ENCODE assay signal across 16 cellular contexts in the genomic region with DNA sequence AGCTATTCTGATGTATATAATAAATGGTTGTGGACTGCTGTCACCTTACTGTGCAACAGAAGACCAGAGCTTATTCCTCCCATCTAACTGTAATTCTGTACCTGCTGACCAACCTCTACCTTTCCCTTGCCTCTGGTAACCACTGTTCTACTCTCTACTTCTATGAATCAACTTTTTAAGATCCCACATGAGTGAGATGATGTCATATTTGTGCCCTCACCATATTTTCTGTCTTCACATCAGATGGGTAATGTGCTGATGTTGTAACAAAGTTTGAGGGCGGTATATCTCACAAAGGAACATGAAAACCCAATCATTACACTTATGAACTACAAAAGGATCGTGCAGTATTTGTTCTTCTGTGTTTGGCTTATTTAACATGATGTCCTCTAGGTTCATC. TPM values are rescaled to one million over a fixed set of nuclear protein-coding genes. Genes with fewer than 3 reads are reported as not detected.
DNase-seq lines count a peak whose midpoint lies in the region; ATAC-seq, FAIRE-seq and TF ChIP-seq lines count a peak whose summit lies in the region.
"Had no signal": no experiment of that assay in that cellular context is flagged by ENCODE, and none has a peak within 500 bp of the region (broad histone marks: within the 10 kb centered on the region; RNA-seq: fewer than 3 reads in every experiment).

No MANE protein-coding gene starts in this region.

- TF ChIP-seq CTCF in CD4-positive, alpha-beta T cell (IDR thresholded peaks at IDR 0.05) = no peak
- no peak for TF ChIP-seq CTCF in spleen (IDR thresholded peaks at IDR 0.05 in 8 of 11, conservative IDR thresholded peaks at IDR 0.05 in 3 of 11)

- peaks cover 4 to 39% (median 24%) of the 10 kb centered on the region in 3 experiments for H3K36me3 ChIP-seq in naive thymus-derived CD4-positive, alpha-beta T cell (ENCODE audit: control insufficient read depth in 2 of 3, insufficient read depth in 3 of 3, low read length in 3 of 3)
- peaks cover 0 to 68% (median 42%) of the 10 kb centered on the region in 6 donors for H3K36me3 ChIP-seq in spleen

- peaks cover 3 to 10% of the 10 kb centered on the region in 2 donors for H3K9me3 Mint-ChIP-seq in activated naive CD4-positive, alpha-beta T cell treated with anti-CD3 and anti-CD28 coated beads, Interleukin-2, amount 50 U/mL, for 72 hours
- peaks cover 8% of the 10 kb centered on the region for H3K9me3 Mint-ChIP-seq in activated naive CD4-positive, alpha-beta T cell treated with anti-CD3 and anti-CD28 coated beads for 36 hours
- peaks cover 2% of the 10 kb centered on the region for H3K9me3 Mint-ChIP-seq in CD4-positive, alpha-beta T cell
- peaks cover 0 to 12% (median 0%) of the 10 kb centered on the region in 11 donors for H3K9me3 Mint-ChIP-seq in naive thymus-derived CD4-positive, alpha-beta T cell

- peak; percentile 77 for FAIRE-seq in H54 (lab: Jason Lieb, UNC)
- FAIRE-seq: A204.1, GM18507, HTR-8/SVneo had no signal

- H3K4me3 ChIP-seq in naive thymus-derived CD4-positive, alpha-beta T cell (ENCODE audit: low read length) = no peak overlapping the region
- H3K4me3 ChIP-seq in spleen = no peak overlapping the region
- H3K4me3 ChIP-seq: GM23338 had no signal

- no peak overlapping the region for H3K27ac ChIP-seq in CD4-positive, alpha-beta T cell (ENCODE audit: low read depth, low read length)
- H3K27ac ChIP-seq in naive thymus-derived CD4-positive, alpha-beta T cell (ENCODE audit: low read depth, low read length) = no peak overlapping the region
- no peak overlapping the region for H3K27ac ChIP-seq in spleen
- H3K27ac ChIP-seq: C4-2B had no signal

- peak overlapping the region in 1 of 2 donors; percentile 1 for H3K27ac Mint-ChIP-seq in activated naive CD4-positive, alpha-beta T cell treated with anti-CD3 and anti-CD28 coated beads, Interleukin-2, amount 50 U/mL, for 72 hours
- H3K27ac Mint-ChIP-seq in activated naive CD4-positive, alpha-beta T cell treated with anti-CD3 and anti-CD28 coated beads for 36 hours = no peak overlapping the region
- peak overlapping the region; percentile 60 for H3K27ac Mint-ChIP-seq in CD4-positive, alpha-beta T cell
- H3K27ac Mint-ChIP-seq in naive thymus-derived CD4-positive, alpha-beta T cell = peak overlapping the region in 4 of 9 donors; percentile 31 to 83 (median 70)
- H3K27ac Mint-ChIP-seq: GM23338, H9 had no signal

- 93 to 97% (median 96%) methylated on average over 2 of the region's 2 CpGs for WGBS in spleen, 5 donors

- no peaks in the 10 kb centered on the region for H3K4me1 ChIP-seq in naive thymus-derived CD4-positive, alpha-beta T cell (ENCODE audit: control insufficient read depth in 2 of 2, insufficient read depth in 2 of 2, low read length in 2 of 2)
- H3K4me1 ChIP-seq in spleen = peaks cover 0 to 12% (median 0%) of the 10 kb centered on the region in 6 donors
- H3K4me1 ChIP-seq: BE2C had no signal

- no peak overlapping the region for H3K4me3 Mint-ChIP-seq in activated naive CD4-positive, alpha-beta T cell treated with anti-CD3 and anti-CD28 coated beads for 36 hours
- no peak overlapping the region for H3K4me3 Mint-ChIP-seq in CD4-positive, alpha-beta T cell
- no peak overlapping the region for H3K4me3 Mint-ChIP-seq in naive thymus-derived CD4-positive, alpha-beta T cell
- H3K4me3 Mint-ChIP-seq: GM23338, H9 had no signal

- POLR2A ChIA-PET in CD4-positive, alpha-beta T cell (lab: Charles Lee) = interaction anchor here (2.5 to 7.6 kb wide), 2 partner anchors 13 to 25 kb away, joined by 10 to 90 read pairs; no protein-coding TSS in a partner anchor
- POLR2A ChIA-PET in naive thymus-derived CD4-positive, alpha-beta T cell (lab: Charles Lee) = interaction anchor here (0.8 to 8.5 kb wide), 4 partner anchors 10 to 24 kb away, joined by 3 to 80 read pairs (median 38); no protein-coding TSS in a partner anchor

- DNase-seq in activated naive CD4-positive, alpha-beta T cell treated with anti-CD3 and anti-CD28 coated beads, Interleukin-2, amount 50 U/mL, for 72 hours (ENCODE audit: low spot score in 2 of 2) = no peak
- no peak for DNase-seq in activated naive CD4-positive, alpha-beta T cell treated with anti-CD3 and anti-CD28 coated beads for 36 hours
- DNase-seq in CD4-positive, alpha-beta T cell = no peak
- no peak for DNase-seq in H54 (ENCODE audit: insufficient read length, low spot score)
- no peak for DNase-seq in naive thymus-derived CD4-positive, alpha-beta T cell
- no peak for DNase-seq in spleen
- no peak for DNase-seq in left lobe of liver (ENCODE audit: low spot score)
- DNase-seq: BE2C, Calu3, DMS 273 treated with DMSO at 0.1 percent for 48 hours, H9 had no signal

- H3K27me3 Mint-ChIP-seq in activated naive CD4-positive, alpha-beta T cell treated with anti-CD3 and anti-CD28 coated beads for 36 hours (ENCODE audit: low read depth) = no peaks in the 10 kb centered on the region
- H3K27me3 Mint-ChIP-seq in CD4-positive, alpha-beta T cell = no peaks in the 10 kb centered on the region
- H3K27me3 Mint-ChIP-seq in naive thymus-derived CD4-positive, alpha-beta T cell = no peaks in the 10 kb centered on the region

- CTCF ChIA-PET in activated naive CD4-positive, alpha-beta T cell treated with anti-CD3 and anti-CD28 coated beads for 36 hours (lab: Charles Lee) = interaction anchor here (0.6 to 8.6 kb wide), 3 partner anchors 21 to 43 kb away, joined by 3 to 149 read pairs (median 3); no protein-coding TSS in a partner anchor
- CTCF ChIA-PET in CD4-positive, alpha-beta T cell (lab: Charles Lee) = interaction anchor here (1.2 to 8.8 kb wide), 3 partner anchors 9 to 313 kb away, joined by 3 to 91 read pairs (median 4); no protein-coding TSS in a partner anchor
- CTCF ChIA-PET in naive thymus-derived CD4-positive, alpha-beta T cell (lab: Charles Lee) = interaction anchor here (0.7 to 9.4 kb wide), 3 partner anchors 10 to 25 kb away, joined by 3 to 203 read pairs (median 7); no protein-coding TSS in a partner anchor

- TF ChIP-seq POLR2A in H54 (IDR thresholded peaks at IDR 0.05; ENCODE audit: low read depth, low read length) (no peak), spleen (IDR thresholded peaks at IDR 0.05) (no peak)

- H3K36me3 Mint-ChIP-seq in activated naive CD4-positive, alpha-beta T cell treated with anti-CD3 and anti-CD28 coated beads, Interleukin-2, amount 50 U/mL, for 72 hours = peaks cover 37 to 46% of the 10 kb centered on the region in 2 donors
- H3K36me3 Mint-ChIP-seq in activated naive CD4-positive, alpha-beta T cell treated with anti-CD3 and anti-CD28 coated beads for 36 hours (ENCODE audit: low read depth) = peaks cover 54% of the 10 kb centered on the region
- peaks cover 86% of the 10 kb centered on the region for H3K36me3 Mint-ChIP-seq in CD4-positive, alpha-beta T cell (ENCODE audit: low read depth)
- H3K36me3 Mint-ChIP-seq in naive thymus-derived CD4-positive, alpha-beta T cell = peaks cover 22 to 49% (median 36%) of the 10 kb centered on the region in 5 donors

- peak; percentile 61 to 77 for ATAC-seq in activated naive CD4-positive, alpha-beta T cell treated with anti-CD3 and anti-CD28 coated beads, Interleukin-2, amount 50 U/mL, for 72 hours
- peak; percentile 63 for ATAC-seq in CD4-positive, alpha-beta T cell (ENCODE audit: poor library complexity)
- peak; percentile 22 for ATAC-seq in naive thymus-derived CD4-positive, alpha-beta T cell
- no peak for ATAC-seq in left lobe of liver
- ATAC-seq: GM23338 had no signal

- intact Hi-C loops in activated naive CD4-positive, alpha-beta T cell treated with anti-CD3 and anti-CD28 coated beads for 36 hours (cut with micrococcal nuclease) = loop anchor here (1.0 kb wide), 1 partner anchor 13 kb away; no protein-coding TSS in a partner anchor
- intact Hi-C loops in CD4-positive, alpha-beta T cell (cut with DNase I, micrococcal nuclease) = no loop called here
- intact Hi-C loops in naive thymus-derived CD4-positive, alpha-beta T cell (cut with micrococcal nuclease) = no loop called here
- intact Hi-C loops in spleen (cut with DNase I; ENCODE audit: low total_unique reads) = loop anchor here (10.0 kb wide), 1 partner anchor 107 kb away; no protein-coding TSS in a partner anchor

- H3K27me3 ChIP-seq in CD4-positive, alpha-beta T cell (ENCODE audit: control insufficient read depth, insufficient read depth, low read length) = no peaks in the 10 kb centered on the region
- H3K27me3 ChIP-seq in naive thymus-derived CD4-positive, alpha-beta T cell (ENCODE audit: control insufficient read depth in 2 of 2, insufficient read depth in 2 of 2, low read length in 2 of 2) = no peaks in the 10 kb centered on the region
- H3K27me3 ChIP-seq in spleen (replicated peaks in 1 of 7) = no peaks in the 10 kb centered on the region
- H3K27me3 ChIP-seq: BE2C had no signal

- no peaks in the 10 kb centered on the region for H3K9me3 ChIP-seq in CD4-positive, alpha-beta T cell (ENCODE audit: control insufficient read depth, low read length)
- no peaks in the 10 kb centered on the region for H3K9me3 ChIP-seq in naive thymus-derived CD4-positive, alpha-beta T cell (ENCODE audit: control insufficient read depth in 2 of 3, low read length in 3 of 3)
- peaks cover 0 to 2% (median 0%) of the 10 kb centered on the region in 8 donors for H3K9me3 ChIP-seq in spleen
- H3K9me3 ChIP-seq: BE2C had no signal

- H3K4me1 Mint-ChIP-seq in activated naive CD4-positive, alpha-beta T cell treated with anti-CD3 and anti-CD28 coated beads for 36 hours (ENCODE audit: low read depth) = peaks cover 21% of the 10 kb centered on the region
- H3K4me1 Mint-ChIP-seq in CD4-positive, alpha-beta T cell (ENCODE audit: low read depth) = peaks cover 44% of the 10 kb centered on the region
- H3K4me1 Mint-ChIP-seq in naive thymus-derived CD4-positive, alpha-beta T cell = peaks cover 11 to 23% (median 18%) of the 10 kb centered on the region in 7 donors
- H3K4me1 Mint-ChIP-seq: GM23338, H9 had no signal

RNA-seq across cellular contexts. Expression of a gene that starts 16.8 kb away (rescaled TPM):
- total RNA-seq in activated naive CD4-positive, alpha-beta T cell treated with anti-CD3 and anti-CD28 coated beads, Interleukin-2, amount 50 U/mL, for 72 hours = 10 to 100 TPM; 71.5 to 84.9 TPM
- 100 to 1,000 TPM in 1 of 2 experiments, 10 to 100 TPM in 1; 96.7 to 101 TPM for total RNA-seq in activated naive CD4-positive, alpha-beta T cell treated with anti-CD3 and anti-CD28 coated beads for 36 hours
- total RNA-seq in CD4-positive, alpha-beta T cell = 100 to 1,000 TPM in 1 of 2 experiments, 10 to 100 TPM in 1; 95.4 to 103 TPM
- total RNA-seq in naive thymus-derived CD4-positive, alpha-beta T cell = 10 to 100 TPM; 80.9 to 91.1 (median 85.0) TPM
- polyA plus RNA-seq in naive thymus-derived CD4-positive, alpha-beta T cell = 10 to 100 TPM; 34.5 to 47.3 TPM
- total RNA-seq in spleen = 10 to 100 TPM; 47.4 to 69.7 (median 59.1) TPM
- 10 to 100 TPM; 39.2 to 50.5 (median 47.2) TPM for polyA plus RNA-seq in spleen
- total RNA-seq in left lobe of liver = 17.9 TPM

Comparison
In these comparisons a context has a peak if more than half of its experiments do, and no peak if none do; other contexts are left out.
1. intact Hi-C loops: an anchor here in activated naive CD4-positive, alpha-beta T cell treated with anti-CD3 and anti-CD28 coated beads for 36 hours (1.0 kb wide) and spleen (10.0 kb wide); none called in CD4-positive, alpha-beta T cell and naive thymus-derived CD4-positive, alpha-beta T cell.